In genomic region chr15:89523101-89523500, GRCh38 we compare ENCODE assay signal across 11 cellular contexts. TPM values are rescaled to one million over a fixed set of nuclear protein-coding genes. Genes with fewer than 3 reads are reported as not detected.
"Had no signal": no experiment of that assay in that cellular context is flagged by ENCODE, and none has a peak within 500 bp of the region (broad histone marks: within the 10 kb centered on the region; RNA-seq: fewer than 3 reads in every experiment).

No MANE protein-coding gene starts in this region.

- H3K9me3 Mint-ChIP-seq: GM23338 had no signal

- H3K27ac ChIP-seq: HL-60, KMS-11 had no signal

- H3K4me2 ChIP-seq: GM23338, KMS-11 had no signal

- H3K4me3 ChIP-seq: GM23338 had no signal

- H3K27ac Mint-ChIP-seq: GM23338, H9, IgD-negative memory B cell had no signal

- H2AFZ ChIP-seq: GM23338 had no signal

- ATAC-seq: GM23338, HepG2 had no signal

- DNase-seq: H9, HCEC 1CT, KBM-7 had no signal

- H3K4me3 Mint-ChIP-seq: GM23338, H9, IgD-negative memory B cell had no signal

- H3K9ac ChIP-seq: KMS-11 had no signal

- FAIRE-seq: H1, H54, HepG2 had no signal

- H3K4me1 Mint-ChIP-seq: GM23338, H9 had no signal

RNA-seq across cellular contexts. Expression of gene RHCG, which starts 26.7 kb away (rescaled TPM):
- total RNA-seq: H1, HepG2, HT1080 had no signal
- polyA plus RNA-seq: HepG2, IgD-negative memory B cell had no signal

RNA-seq across cellular contexts. Expression of gene TICRR, which starts 52.2 kb away (rescaled TPM):
- polyA plus RNA-seq: IgD-negative memory B cell had no signal
